In the genomic region with DNA sequence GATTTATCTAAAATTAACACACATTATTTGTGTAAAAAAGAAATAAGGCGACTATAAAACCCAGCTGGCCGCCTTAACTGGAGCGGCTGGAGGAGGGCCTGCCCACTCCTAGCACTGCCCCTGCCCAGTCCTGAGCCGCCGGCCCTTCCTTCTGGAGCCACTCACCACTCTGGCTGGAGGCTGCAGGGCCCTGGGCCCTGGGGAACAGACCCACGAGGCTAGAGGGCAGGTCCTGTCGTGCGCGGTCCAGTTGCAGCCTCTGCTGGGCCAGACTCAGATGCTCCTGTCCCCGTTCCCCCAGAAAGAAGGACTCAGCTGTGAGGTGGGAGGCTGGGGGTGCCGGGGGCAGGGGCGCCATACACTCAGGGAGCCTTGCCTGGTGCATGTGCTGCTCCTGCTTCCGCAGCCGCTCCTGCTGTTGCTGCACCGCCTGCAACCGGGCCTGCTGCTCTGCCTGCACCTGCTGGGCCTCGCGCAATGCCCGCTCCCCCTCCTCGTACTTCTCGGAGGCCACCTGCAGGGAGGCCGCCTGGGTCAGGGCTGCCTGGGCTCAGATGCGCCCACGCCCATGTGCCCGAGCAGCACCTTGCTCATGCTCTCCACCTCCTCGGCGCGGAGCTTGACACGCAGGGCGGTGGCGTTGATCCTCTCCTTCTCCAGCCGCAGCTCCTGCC, we compare ENCODE assay signal across 29 cellular contexts.
"Had no signal": no experiment of that assay in that cellular context is flagged by ENCODE, and none has a peak within 500 bp of the region (broad histone marks: within the 10 kb centered on the region; RNA-seq: fewer than 3 reads in every experiment).

No MANE protein-coding gene starts in this region.

- H3K9me3 ChIP-seq: ascending aorta, esophagus squamous epithelium, heart right ventricle, left lung, lower lobe of right lung, neutrophil, pancreas, psoas muscle, sigmoid colon, stomach, tibial nerve had no signal

- H3K4me3 ChIP-seq: ascending aorta, cardiac muscle cell, esophagus squamous epithelium, heart right ventricle, left lung, lower lobe of right lung, pancreas, psoas muscle, sigmoid colon, stomach, tibial nerve had no signal

- H3K36me3 ChIP-seq: cardiac muscle cell, neutrophil, pancreas had no signal

- ATAC-seq: activated CD4-positive, CD25-positive, alpha-beta regulatory T cell treated with anti-CD3 and anti-CD28 coated beads, Interleukin-2, amount 50 U/mL, for 24 hours; heart right ventricle; left lung; lower lobe of right lung; pancreas; psoas muscle; stimulated activated effector memory CD8-positive, alpha-beta T cell treated with anti-CD3 and anti-CD28 coated beads, Interleukin-12 subunit alpha, Interleukin-12 subunit beta, amount 100 ng/mL, for 72 hours had no signal

- DNase-seq: activated CD4-positive, alpha-beta T cell treated with anti-CD3 and anti-CD28 coated beads for 48 hours; activated CD4-positive, alpha-beta T cell treated with anti-CD3 and anti-CD28 coated beads, Interleukin-2, amount 50 U/mL, for 48 hours; activated CD8-positive, alpha-beta memory T cell treated with anti-CD3 and anti-CD28 coated beads, Interleukin-2, amount 50 U/mL, for 48 hours; activated gamma-delta T cell; activated naive CD4-positive, alpha-beta T cell treated with anti-CD3 and anti-CD28 coated beads, Interleukin-2, amount 10 ng/mL, durations not matched to agents 7 days and 5 days; activated naive CD8-positive, alpha-beta T cell treated with anti-CD3 and anti-CD28 coated beads, Interleukin-2, amount 10 ng/mL, durations not matched to agents 7 days and 5 days; activated T-cell treated with anti-CD3 and anti-CD28 coated beads, Interleukin-2, amount 50 U/mL, for 24 hours; cortex of kidney; esophagus squamous epithelium; foreskin melanocyte; heart right ventricle; left lung; lower lobe of right lung; mesendoderm; psoas muscle; sigmoid colon; small intestine; stimulated activated CD4-positive, alpha-beta T cell treated with anti-CD3 and anti-CD28 coated beads, Interleukin-4, amount 100 ng/mL, for 24 hours; stomach; T-helper 9 cell had no signal

- H3K4me1 ChIP-seq: ascending aorta, pancreas, psoas muscle, sigmoid colon had no signal

- H3K27me3 ChIP-seq: ascending aorta, cardiac muscle cell, esophagus squamous epithelium, heart right ventricle, left lung, neutrophil, pancreas, sigmoid colon, stomach, tibial nerve had no signal

- H3K27ac ChIP-seq: ascending aorta, cardiac muscle cell, epithelial cell of prostate, heart right ventricle, left lung, lower lobe of right lung, neutrophil, pancreas, psoas muscle, sigmoid colon, stomach, tibial nerve, VCaP had no signal
